ENCODE assay signal across 1 cellular context in genomic region chr1:179883040-179883501, GRCh38.
TF ChIP-seq lines count a peak whose summit lies in the region.

No MANE protein-coding gene starts in this region.

TF ChIP-seq in K562, 482 proteins besides CTCF, POLR2A, EP300 and RAD21 (continued from another document):
- no peak for TF ChIP-seq ZNF398 (CRISPR knock-in tag; IDR thresholded peaks at IDR 0.05)
